11 cellular contexts compared by ENCODE assay signal in the genomic region with DNA sequence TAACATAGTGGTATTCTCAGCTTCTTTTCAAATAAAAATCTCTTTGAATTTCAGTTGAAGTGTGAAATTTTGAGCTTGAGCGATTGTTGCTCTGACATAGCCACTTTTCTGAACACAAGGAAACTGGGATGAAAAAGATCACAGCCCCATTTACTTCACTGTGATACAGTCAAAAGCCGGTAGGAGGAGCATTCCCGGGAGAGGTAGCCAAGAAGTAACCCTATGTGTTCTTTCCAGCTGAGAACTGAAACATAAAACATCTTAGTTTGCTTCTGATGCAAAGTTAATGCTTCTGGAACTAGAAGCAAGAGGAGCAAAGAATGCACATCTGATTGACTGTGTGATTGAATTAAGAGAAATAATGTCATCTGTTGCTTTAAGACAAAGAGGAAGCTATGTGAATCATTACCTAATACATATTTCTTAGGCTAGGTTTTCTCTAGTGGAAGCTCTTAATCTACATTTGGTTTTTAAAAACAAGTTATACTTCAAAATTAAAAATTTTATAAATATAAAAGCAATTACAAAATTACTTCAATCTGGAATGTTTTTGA.
DNase-seq lines count a peak whose midpoint lies in the region; TF ChIP-seq lines count a peak whose summit lies in the region.
"Had no signal": no experiment of that assay in that cellular context is flagged by ENCODE, and none has a peak within 500 bp of the region (broad histone marks: within the 10 kb centered on the region; RNA-seq: fewer than 3 reads in every experiment).

No MANE protein-coding gene starts in this region.

- TF ChIP-seq CTCF in fibroblast of the aortic adventitia (IDR thresholded peaks at IDR 0.05; ENCODE audit: insufficient read depth, low read length): peak; percentile 42
- peak; percentile 52 for TF ChIP-seq CTCF in osteocyte (IDR thresholded peaks at IDR 0.05)

- no peak overlapping the region for H3K4me3 ChIP-seq in fibroblast of the aortic adventitia (ENCODE audit: low read depth, low read length)
- H3K4me3 ChIP-seq: esophagus squamous epithelium had no signal

- H3K27ac Mint-ChIP-seq in osteocyte (ENCODE audit: unreplicated experiment): no peak overlapping the region

- in situ Hi-C loops in SK-MEL-5 (cut with HindIII; ENCODE audit: low pct_unique_long_range_greater_than_20kb, low sequenced_read_pairs): no loop called here

- no peaks in the 10 kb centered on the region for H3K27me3 Mint-ChIP-seq in osteocyte (ENCODE audit: unreplicated experiment)

- DNase-seq in HPDE6-E6E7 (ENCODE audit: extremely low spot score) (peak; percentile 27), SK-MEL-5 (ENCODE audit: low read depth, low spot score) (peak; percentile 58), fibroblast of the aortic adventitia (ENCODE audit: low read depth) (peak; percentile 0), osteocyte (ENCODE audit: extremely low spot score, unreplicated experiment) (no peak), mucosa of gallbladder (ENCODE audit: low spot score) (no peak), NCI-H146 (lab: John Stamatoyannopoulos, UW) (no peak), NOMO-1 treated with DMSO at 0.1 percent for 48 hours (lab: John Stamatoyannopoulos, UW; ENCODE audit: unreplicated experiment) (no peak)
- no peak for DNase-seq in activated T-cell treated with anti-CD3 and anti-CD28 coated beads, Interleukin-2, amount 50 U/mL, for 1 hour
- DNase-seq: activated effector memory CD4-positive, alpha-beta T cell treated with Interleukin-2 at 50 U/mL for 16 hours; esophagus squamous epithelium; NCI-H446 treated with DMSO at 0.1 percent for 48 hours had no signal

- H3K36me3 Mint-ChIP-seq in osteocyte (ENCODE audit: unreplicated experiment): no peaks in the 10 kb centered on the region

- H3K4me1 Mint-ChIP-seq in osteocyte (ENCODE audit: unreplicated experiment): peaks cover 4% of the 10 kb centered on the region

- H3K9me3 Mint-ChIP-seq in osteocyte (ENCODE audit: unreplicated experiment): no peaks in the 10 kb centered on the region

- no peak overlapping the region for H3K4me3 Mint-ChIP-seq in osteocyte (ENCODE audit: unreplicated experiment)

Comparison
In these comparisons a context has a peak if more than half of its experiments do, and no peak if none do; other contexts are left out.
1. DNase-seq: peak in HPDE6-E6E7 (single experiment), SK-MEL-5 (single experiment) and fibroblast of the aortic adventitia (single experiment); none in osteocyte (single experiment), mucosa of gallbladder (single experiment), activated T-cell treated with anti-CD3 and anti-CD28 coated beads, Interleukin-2, amount 50 U/mL, for 1 hour (single experiment), NCI-H146 (single experiment) and NOMO-1 treated with DMSO at 0.1 percent for 48 hours (single experiment).